19 cellular contexts compared by ENCODE assay signal in genomic region chr4:34181891-34182290, GRCh38.
DNase-seq lines count a peak whose midpoint lies in the region; ATAC-seq, FAIRE-seq and TF ChIP-seq lines count a peak whose summit lies in the region.
"Had no signal": no experiment of that assay in that cellular context is flagged by ENCODE, and none has a peak within 500 bp of the region (broad histone marks: within the 10 kb centered on the region; RNA-seq: fewer than 3 reads in every experiment).

No MANE protein-coding gene starts in this region.

- no peaks in the 10 kb centered on the region for H3K36me3 Mint-ChIP-seq in astrocyte (ENCODE audit: low read depth, unreplicated experiment)

- DNase-seq in HTR-8/SVneo (ENCODE audit: insufficient read length, low spot score) (no peak), astrocyte (ENCODE audit: low read depth) (peak; percentile 48), foreskin keratinocyte (peak; percentile 61 to 80), SJCRH30 (no peak), dorsolateral prefrontal cortex (no peak), H54 (ENCODE audit: insufficient read length, low spot score) (no peak)
- no peak for DNase-seq in activated CD4-positive, alpha-beta T cell treated with anti-CD3 and anti-CD28 coated beads for 48 hours
- DNase-seq: activated CD8-positive, alpha-beta T cell treated with anti-CD3 and anti-CD28 coated beads for 36 hours; activated T-cell treated with anti-CD3 and anti-CD28 coated beads, Interleukin-2, amount 50 U/mL, for 48 hours; central memory CD4-positive, alpha-beta T cell; NCI-H2029; NCI-H524 treated with DMSO at 0.1 percent for 48 hours; stomach had no signal

- no peaks in the 10 kb centered on the region for H3K79me2 ChIP-seq in ACC112 (ENCODE audit: control insufficient read depth, insufficient read depth, low read length, unreplicated experiment)
- H3K79me2 ChIP-seq in astrocyte (ENCODE audit: insufficient read depth, low read length): no peaks in the 10 kb centered on the region

- H3K36me3 ChIP-seq in ACC112 (ENCODE audit: insufficient read depth, low read length) (no peaks in the 10 kb centered on the region), astrocyte (ENCODE audit: insufficient read depth, low read length) (no peaks in the 10 kb centered on the region), SJCRH30 (no peaks in the 10 kb centered on the region)
- H3K36me3 ChIP-seq: prostate gland, stomach, vagina had no signal

- H3K27me3 ChIP-seq in ACC112 (ENCODE audit: insufficient read depth, low read length): no peaks in the 10 kb centered on the region
- H3K27me3 ChIP-seq in astrocyte (ENCODE audit: insufficient read depth, low read length): no peaks in the 10 kb centered on the region
- no peaks in the 10 kb centered on the region for H3K27me3 ChIP-seq in foreskin keratinocyte
- no peaks in the 10 kb centered on the region for H3K27me3 ChIP-seq in SJCRH30
- H3K27me3 ChIP-seq in dorsolateral prefrontal cortex: no peaks in the 10 kb centered on the region
- H3K27me3 ChIP-seq: stomach, vagina had no signal

- peaks cover 12% of the 10 kb centered on the region for H3K4me1 Mint-ChIP-seq in astrocyte (ENCODE audit: low read depth, unreplicated experiment)
- H3K4me1 Mint-ChIP-seq: nephron had no signal

- H3K4me3 Mint-ChIP-seq in astrocyte (ENCODE audit: unreplicated experiment): no peak overlapping the region
- H3K4me3 Mint-ChIP-seq: activated CD8-positive, alpha-beta T cell treated with anti-CD3 and anti-CD28 coated beads for 36 hours; nephron had no signal

- H2AFZ ChIP-seq in ACC112 (ENCODE audit: low read length, unreplicated experiment): peak overlapping the region; percentile 81
- no peak overlapping the region for H2AFZ ChIP-seq in astrocyte (ENCODE audit: low read depth, low read length)

- no peaks in the 10 kb centered on the region for H4K20me1 ChIP-seq in astrocyte (ENCODE audit: insufficient read depth, low read length)

- H3K4me2 ChIP-seq in astrocyte (ENCODE audit: low read length): peak overlapping the region; percentile 72

- H3K27ac ChIP-seq in ACC112 (ENCODE audit: low read depth, low read length) (peak overlapping the region; percentile 98), astrocyte (ENCODE audit: low read depth, low read length) (peak overlapping the region; percentile 83), foreskin keratinocyte (peak overlapping the region; percentile 34), SJCRH30 (no peak overlapping the region), dorsolateral prefrontal cortex (no peak overlapping the region)
- H3K27ac ChIP-seq: prostate gland, stomach, vagina, VCaP had no signal

- no peak for TF ChIP-seq CTCF in astrocyte (IDR thresholded peaks at IDR 0.05; ENCODE audit: insufficient read depth, low read depth, low read length)
- no peak for TF ChIP-seq CTCF in foreskin keratinocyte (conservative IDR thresholded peaks at IDR 0.05)
- TF ChIP-seq CTCF in dorsolateral prefrontal cortex (IDR thresholded peaks at IDR 0.05 in 54 of 56, conservative IDR thresholded peaks at IDR 0.05 in 2 of 56; ENCODE audit: low read depth in 1 of 56, partially characterized antibody in 56 of 56): no peak

- ATAC-seq in foreskin keratinocyte: peak; percentile 24
- ATAC-seq: activated CD8-positive, alpha-beta T cell treated with anti-CD3 and anti-CD28 coated beads for 36 hours had no signal

- FAIRE-seq in HTR-8/SVneo (lab: Jason Lieb, UNC) (peak; percentile 58), astrocyte (lab: Jason Lieb, UNC) (no peak), H54 (lab: Jason Lieb, UNC) (no peak)
- FAIRE-seq: GM12891 had no signal

- H3K27me3 Mint-ChIP-seq in astrocyte (ENCODE audit: low read depth, unreplicated experiment): no peaks in the 10 kb centered on the region
- H3K27me3 Mint-ChIP-seq: activated CD8-positive, alpha-beta T cell treated with anti-CD3 and anti-CD28 coated beads for 36 hours had no signal

- TF ChIP-seq POLR2A in H54 (IDR thresholded peaks at IDR 0.05; ENCODE audit: low read depth, low read length): no peak

- H3K4me3 ChIP-seq in ACC112 (ENCODE audit: low read depth, low read length) (peak overlapping the region; percentile 20), astrocyte (ENCODE audit: insufficient read depth, low read depth, low read length) (no peak overlapping the region), SJCRH30 (no peak overlapping the region), dorsolateral prefrontal cortex (no peak overlapping the region)
- H3K4me3 ChIP-seq: prostate gland, stomach, vagina had no signal

- H3K9me3 Mint-ChIP-seq in astrocyte (ENCODE audit: unreplicated experiment): no peaks in the 10 kb centered on the region

- H3K9ac ChIP-seq in astrocyte (ENCODE audit: low read length): no peak overlapping the region

- H3K4me1 ChIP-seq in ACC112 (ENCODE audit: control insufficient read depth, insufficient read depth, low read length, unreplicated experiment) (peaks cover 34% of the 10 kb centered on the region), astrocyte (ENCODE audit: insufficient read depth, low read length) (peaks cover 12% of the 10 kb centered on the region), foreskin keratinocyte (peaks cover 39% of the 10 kb centered on the region), SJCRH30 (peaks cover 8% of the 10 kb centered on the region)
- H3K4me1 ChIP-seq: prostate gland, stomach, vagina had no signal

- no peak overlapping the region for H3K27ac Mint-ChIP-seq in astrocyte (ENCODE audit: unreplicated experiment)
- H3K27ac Mint-ChIP-seq: activated CD8-positive, alpha-beta T cell treated with anti-CD3 and anti-CD28 coated beads for 36 hours; nephron had no signal

- H3K9me3 ChIP-seq in astrocyte (ENCODE audit: insufficient read depth, low read depth, low read length) (no peaks in the 10 kb centered on the region), SJCRH30 (replicated peaks) (no peaks in the 10 kb centered on the region)
- H3K9me3 ChIP-seq: prostate gland, vagina had no signal

- intact Hi-C loops in dorsolateral prefrontal cortex (cut with DNase I): no loop called here

Comparison
In these comparisons a context has a peak if more than half of its experiments do, and no peak if none do; other contexts are left out.
1. H3K27ac ChIP-seq: peak in ACC112 (single experiment), astrocyte (single experiment) and foreskin keratinocyte (single experiment); none in SJCRH30 (single experiment) and dorsolateral prefrontal cortex (0 of 59).
2. DNase-seq: peak in astrocyte (single experiment) and foreskin keratinocyte (2 of 2); none in HTR-8/SVneo (single experiment), activated CD4-positive, alpha-beta T cell treated with anti-CD3 and anti-CD28 coated beads for 48 hours (single experiment), SJCRH30 (0 of 2), dorsolateral prefrontal cortex (0 of 10) and H54 (single experiment).